16 cellular contexts compared by ENCODE assay signal in genomic region chr15:70088887-70089691, GRCh38. TPM values are rescaled to one million over a fixed set of nuclear protein-coding genes. Genes with fewer than 3 reads are reported as not detected.
DNase-seq lines count a peak whose midpoint lies in the region; ATAC-seq and TF ChIP-seq lines count a peak whose summit lies in the region.
"Had no signal": no experiment of that assay in that cellular context is flagged by ENCODE, and none has a peak within 500 bp of the region (broad histone marks: within the 10 kb centered on the region; RNA-seq: fewer than 3 reads in every experiment).

No MANE protein-coding gene starts in this region.

- H4K20me1 ChIP-seq in OCI-LY7 (ENCODE audit: insufficient read depth, low read length): 0 out of 2 replicates have a peak, but pooled peaks cover 12% of the 10 kb centered on the region

- H3K27me3 Mint-ChIP-seq in central memory CD8-positive, alpha-beta T cell: no peaks in the 10 kb centered on the region
- H3K27me3 Mint-ChIP-seq: activated naive CD4-positive, alpha-beta T cell treated with anti-CD3 and anti-CD28 coated beads, Interleukin-2, amount 50 U/mL, for 24 hours had no signal

- peak overlapping the region; percentile 68 for H3K4me3 Mint-ChIP-seq in central memory CD8-positive, alpha-beta T cell

- intact Hi-C loops in left lung (cut with DNase I): no loop called here
- intact Hi-C loops in OCI-LY7 (cut with micrococcal nuclease; ENCODE audit: unreplicated experiment): no loop called here

- no peak overlapping the region for H3K9ac ChIP-seq in stomach smooth muscle (ENCODE audit: low read length in 2 of 2)

- no peak overlapping the region for H3K4me3 ChIP-seq in left lung
- H3K4me3 ChIP-seq in stomach smooth muscle (ENCODE audit: low read length in 2 of 2): peak overlapping the region; percentile 23 to 57
- no peak overlapping the region for H3K4me3 ChIP-seq in OCI-LY7 (ENCODE audit: low read depth, low read length, poor library complexity, severe bottlenecking)
- H3K4me3 ChIP-seq: HAP-1 had no signal

- H3K4me1 ChIP-seq in left lung (peaks cover 43 to 89% of the 10 kb centered on the region in 2 donors), stomach smooth muscle (ENCODE audit: control insufficient read depth, insufficient read depth, low read length) (peaks cover 49% of the 10 kb centered on the region), OCI-LY7 (ENCODE audit: insufficient read depth, low read length, poor library complexity, severe bottlenecking) (peaks cover 45% of the 10 kb centered on the region)

- POLR2A ChIA-PET in OCI-LY7 (lab: Charles Lee): no interaction called here

- H3K9me3 ChIP-seq in left lung (no peaks in the 10 kb centered on the region), stomach smooth muscle (ENCODE audit: control insufficient read depth in 2 of 2, low read length in 2 of 2) (no peaks in the 10 kb centered on the region), OCI-LY7 (ENCODE audit: low read length) (no peaks in the 10 kb centered on the region)
- H3K9me3 ChIP-seq: esophagus squamous epithelium, HAP-1 had no signal

- peak overlapping the region; percentile 2 for H3K27ac Mint-ChIP-seq in central memory CD8-positive, alpha-beta T cell (ENCODE audit: low read depth)

- no peak overlapping the region for H3K4me2 ChIP-seq in OCI-LY7 (ENCODE audit: low read length)

- no peak for ATAC-seq in central memory CD8-positive, alpha-beta T cell (replicated peaks; ENCODE audit: extremely low read depth, poor library complexity, severe bottlenecking)
- ATAC-seq in left lung: peak; percentile 22

- peak; percentile 60 to 66 for DNase-seq in NCI-H187 (lab: John Stamatoyannopoulos, UW)
- no peak for DNase-seq in NCI-H187 treated with DMSO at 0.1 percent for 48 hours (lab: John Stamatoyannopoulos, UW)
- DNase-seq in central memory CD8-positive, alpha-beta T cell (ENCODE audit: low spot score in 2 of 2): no peak
- no peak for DNase-seq in left lung
- no peak for DNase-seq in SHP77 treated with DMSO at 0.1 percent for 48 hours (lab: John Stamatoyannopoulos, UW)
- DNase-seq in epidermal melanocyte (ENCODE audit: insufficient read length, low spot score): no peak
- no peak for DNase-seq in OCI-LY7 (ENCODE audit: low spot score)
- DNase-seq: 8988T; activated CD4-positive, CD25-positive, alpha-beta regulatory T cell treated with anti-CD3 and anti-CD28 coated beads, Interleukin-2, amount 50 U/mL, for 72 hours; DND-41; esophagus squamous epithelium; midbrain; RPMI8226 had no signal

- H3K4me1 Mint-ChIP-seq in central memory CD8-positive, alpha-beta T cell: peaks cover 97% of the 10 kb centered on the region

- H3K36me3 ChIP-seq in left lung: peaks cover 0 to 80% of the 10 kb centered on the region in 2 donors
- peaks cover 3 to 29% of the 10 kb centered on the region in 2 donors for H3K36me3 ChIP-seq in stomach smooth muscle (ENCODE audit: control insufficient read depth in 2 of 2, insufficient read depth in 2 of 2, low read length in 2 of 2)
- peaks cover 90% of the 10 kb centered on the region for H3K36me3 ChIP-seq in OCI-LY7 (ENCODE audit: insufficient read depth, low read length)

- H3K9me3 Mint-ChIP-seq in central memory CD8-positive, alpha-beta T cell: no peaks in the 10 kb centered on the region
- H3K9me3 Mint-ChIP-seq: activated naive CD4-positive, alpha-beta T cell treated with anti-CD3 and anti-CD28 coated beads, Interleukin-2, amount 50 U/mL, for 24 hours had no signal

- BruUV-seq in OCI-LY7 (replicated peaks; lab: Mats Ljungman, UMichigan): no TSS peak

- CTCF ChIA-PET in OCI-LY7 (lab: Charles Lee; ENCODE audit: unreplicated experiment): no interaction called here

- no peak overlapping the region for H3K27ac ChIP-seq in left lung
- H3K27ac ChIP-seq in stomach smooth muscle (ENCODE audit: low read length): peak overlapping the region; percentile 31
- no peak overlapping the region for H3K27ac ChIP-seq in OCI-LY7 (ENCODE audit: low read depth, low read length, poor library complexity, severe bottlenecking)

- no peak overlapping the region for H2AFZ ChIP-seq in OCI-LY7 (ENCODE audit: low read length)

- H3K36me3 Mint-ChIP-seq in central memory CD8-positive, alpha-beta T cell (ENCODE audit: insufficient read depth): peaks cover 30% of the 10 kb centered on the region

- H3K27me3 ChIP-seq in left lung (no peaks in the 10 kb centered on the region), stomach smooth muscle (ENCODE audit: control insufficient read depth in 1 of 2, insufficient read depth in 2 of 2, low read length in 2 of 2) (no peaks in the 10 kb centered on the region)
- H3K27me3 ChIP-seq: esophagus squamous epithelium had no signal

- no peaks in the 10 kb centered on the region for H3K9me2 ChIP-seq in OCI-LY7 (ENCODE audit: insufficient read depth, low read length)

- peaks cover 1% of the 10 kb centered on the region; the same call in 1 of the 2 replicates for H3K79me2 ChIP-seq in OCI-LY7 (ENCODE audit: insufficient read depth, low read depth, low read length)

- TF ChIP-seq CTCF in left lung (IDR thresholded peaks at IDR 0.05) (no peak), OCI-LY7 (conservative IDR thresholded peaks at IDR 0.05; ENCODE audit: low read length) (no peak)

RNA-seq across cellular contexts. Expression of gene TLE3, which starts 8.6 kb away (rescaled TPM):
- total RNA-seq in left lung (10 to 100 TPM; 48.2 to 69.9 TPM), OCI-LY7 (2022) (31.9 and 35.7 TPM in 2 replicates)
- 19.7 and 37.9 TPM in 2 replicates for total RNA-seq in OCI-LY7 (2014; rRNA removed; shearing (Covaris generic))

Comparison
In these comparisons a context has a peak if more than half of its experiments do, and no peak if none do; other contexts are left out.
1. DNase-seq: peak in NCI-H187 (2 of 2); none in NCI-H187 treated with DMSO at 0.1 percent for 48 hours (single experiment), central memory CD8-positive, alpha-beta T cell (0 of 2), left lung (0 of 2), SHP77 treated with DMSO at 0.1 percent for 48 hours (single experiment), epidermal melanocyte (single experiment) and OCI-LY7 (single experiment).
2. H3K4me3 ChIP-seq: peak in stomach smooth muscle (2 of 2); none in left lung (0 of 2) and OCI-LY7 (single experiment).